In genomic region chr3:46239301-46239938, GRCh38 we compare ENCODE assay signal across 16 cellular contexts. TPM values are rescaled to one million over a fixed set of nuclear protein-coding genes. Genes with fewer than 3 reads are reported as not detected.
"Had no signal": no experiment of that assay in that cellular context is flagged by ENCODE, and none has a peak within 500 bp of the region (broad histone marks: within the 10 kb centered on the region; RNA-seq: fewer than 3 reads in every experiment).

No MANE protein-coding gene starts in this region.

- H3K27ac ChIP-seq: dorsolateral prefrontal cortex, lower lobe of right lung, parathyroid adenoma, sigmoid colon, VCaP had no signal

- H3K4me3 ChIP-seq: dorsolateral prefrontal cortex, lower lobe of right lung, sigmoid colon had no signal

- ATAC-seq: activated CD4-positive, alpha-beta T cell treated with anti-CD3 and anti-CD28 coated beads for 36 hours; lower lobe of right lung; natural killer cell treated with Interleukin-12 subunit alpha and Interleukin-12 subunit beta and Interleukin-15 and Interleukin-18, amount 100 ng/mL, for 72 hours; stimulated activated memory B cell treated with anti-CD40 and anti-IgM and Interleukin-4, amounts not matched to agents 10 μg/mL and 1 μg/mL and 100 μg/mL, for 72 hours had no signal

- H3K4me1 Mint-ChIP-seq: activated CD4-positive, alpha-beta T cell treated with anti-CD3 and anti-CD28 coated beads for 36 hours had no signal

- H3K27ac Mint-ChIP-seq: activated CD4-positive, alpha-beta T cell treated with anti-CD3 and anti-CD28 coated beads for 36 hours; activated naive CD8-positive, alpha-beta T cell; stimulated activated memory B cell treated with anti-CD40 and anti-IgM and Interleukin-4, amounts not matched to agents 10 μg/mL and 1 μg/mL and 100 μg/mL, for 72 hours had no signal

- H3K9me3 ChIP-seq: lower lobe of right lung, sigmoid colon had no signal

- H3K27me3 ChIP-seq: sigmoid colon had no signal

- H3K4me1 ChIP-seq: lower lobe of right lung, parathyroid adenoma, sigmoid colon had no signal

- H3K9me3 Mint-ChIP-seq: natural killer cell treated with Interleukin-12 subunit alpha and Interleukin-12 subunit beta and Interleukin-15 and Interleukin-18, amount 100 ng/mL, for 72 hours; stimulated activated memory B cell treated with anti-CD40 and anti-IgM and Interleukin-4, amounts not matched to agents 10 μg/mL and 1 μg/mL and 100 μg/mL, for 72 hours had no signal

- H3K4me3 Mint-ChIP-seq: activated CD4-positive, alpha-beta T cell treated with anti-CD3 and anti-CD28 coated beads for 36 hours; activated naive CD8-positive, alpha-beta T cell; natural killer cell treated with Interleukin-12 subunit alpha and Interleukin-12 subunit beta and Interleukin-15 and Interleukin-18, amount 100 ng/mL, for 72 hours; stimulated activated memory B cell treated with anti-CD40 and anti-IgM and Interleukin-4, amounts not matched to agents 10 μg/mL and 1 μg/mL and 100 μg/mL, for 72 hours had no signal

- H3K36me3 Mint-ChIP-seq: activated naive CD8-positive, alpha-beta T cell; natural killer cell treated with Interleukin-12 subunit alpha and Interleukin-12 subunit beta and Interleukin-15 and Interleukin-18, amount 100 ng/mL, for 72 hours; stimulated activated memory B cell treated with anti-CD40 and anti-IgM and Interleukin-4, amounts not matched to agents 10 μg/mL and 1 μg/mL and 100 μg/mL, for 72 hours had no signal

- DNase-seq: activated CD4-positive, alpha-beta T cell treated with anti-CD3 and anti-CD28 coated beads for 36 hours; activated CD4-positive, alpha-beta T cell treated with anti-CD3 and anti-CD28 coated beads, Interleukin-2, amount 50 U/mL, for 48 hours; caudate nucleus; dorsolateral prefrontal cortex; erythroblast; lower lobe of right lung; sigmoid colon; stimulated activated CD4-positive, alpha-beta T cell treated with anti-CD3 and anti-CD28 coated beads, Interleukin-4, amount 100 ng/mL, for 4 hours; T-helper 2 cell had no signal

- H3K36me3 ChIP-seq: lower lobe of right lung, sigmoid colon had no signal

- FAIRE-seq: islet of Langerhans had no signal

- H3K27me3 Mint-ChIP-seq: natural killer cell treated with Interleukin-12 subunit alpha and Interleukin-12 subunit beta and Interleukin-15 and Interleukin-18, amount 100 ng/mL, for 72 hours; stimulated activated memory B cell treated with anti-CD40 and anti-IgM and Interleukin-4, amounts not matched to agents 10 μg/mL and 1 μg/mL and 100 μg/mL, for 72 hours had no signal

RNA-seq across cellular contexts. Expression of gene CCR3, which starts 2.8 kb away (rescaled TPM):
- total RNA-seq: activated CD4-positive, alpha-beta T cell treated with anti-CD3 and anti-CD28 coated beads for 36 hours; lower lobe of right lung; sigmoid colon; ureter had no signal
